Comparison of ENCODE assay signal across 8 cellular contexts in the genomic region with DNA sequence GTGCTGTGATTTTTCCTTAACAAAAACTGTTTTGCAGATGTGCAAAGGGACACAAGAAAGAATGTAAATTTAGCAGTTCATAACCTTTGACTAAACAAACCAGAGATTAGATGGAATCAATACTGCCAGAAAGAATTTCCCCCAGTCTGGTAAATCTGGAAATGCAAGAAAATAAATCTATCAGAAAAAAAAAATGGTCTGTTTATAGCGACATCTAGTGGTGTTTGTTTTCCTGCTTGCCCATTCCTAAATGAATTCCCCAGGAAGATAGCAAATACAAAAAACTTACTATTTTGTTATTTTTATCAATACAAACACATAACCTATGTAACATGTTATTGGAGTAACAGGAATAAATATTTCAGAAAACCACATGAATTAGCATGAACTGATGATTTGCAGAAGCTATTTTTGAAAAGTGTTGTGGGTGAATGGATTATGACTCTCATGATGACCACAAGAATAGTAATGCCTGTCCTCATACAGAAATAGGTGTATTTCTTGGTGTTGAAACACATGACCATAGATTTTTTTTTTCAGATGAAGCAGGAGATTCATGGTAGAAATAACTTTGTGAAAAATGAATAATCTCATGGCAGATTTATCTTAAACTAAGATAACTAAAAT.
DNase-seq lines count a peak whose midpoint lies in the region; ATAC-seq, FAIRE-seq and TF ChIP-seq lines count a peak whose summit lies in the region.

No MANE protein-coding gene starts in this region.

- H3K4me1 Mint-ChIP-seq in astrocyte (ENCODE audit: low read depth, unreplicated experiment): peaks cover 1% of the 10 kb centered on the region

- H3K4me2 ChIP-seq in KMS-11 (no peak overlapping the region), astrocyte (ENCODE audit: low read length) (no peak overlapping the region)

- H3K27me3 Mint-ChIP-seq in astrocyte (ENCODE audit: low read depth, unreplicated experiment): no peaks in the 10 kb centered on the region

- H3K4me3 Mint-ChIP-seq in astrocyte (ENCODE audit: unreplicated experiment): no peak overlapping the region

- H3K9me3 ChIP-seq in astrocyte (ENCODE audit: insufficient read depth, low read depth, low read length) (no peaks in the 10 kb centered on the region), lower lobe of right lung (no peaks in the 10 kb centered on the region)

- DNase-seq in DMS114 treated with DMSO at 0.1 percent for 48 hours (lab: John Stamatoyannopoulos, UW; ENCODE audit: unreplicated experiment) (peak; percentile 31), astrocyte (ENCODE audit: low read depth) (peak; percentile 24), lower lobe of right lung (no peak), NCI-H1048 (lab: John Stamatoyannopoulos, UW) (no peak)
- DNase-seq in activated T-cell treated with anti-CD3 and anti-CD28 coated beads, Interleukin-2, amount 50 U/mL, for 48 hours: no peak

- peaks cover 4% of the 10 kb centered on the region for H3K4me1 ChIP-seq in KMS-11 (ENCODE audit: low read depth, poor library complexity, severe bottlenecking)
- H3K4me1 ChIP-seq in astrocyte (ENCODE audit: insufficient read depth, low read length): no peaks in the 10 kb centered on the region
- H3K4me1 ChIP-seq in lower lobe of right lung: no peaks in the 10 kb centered on the region

- no peaks in the 10 kb centered on the region for H3K27me3 ChIP-seq in KMS-11 (ENCODE audit: insufficient read depth, low read depth)
- H3K27me3 ChIP-seq in astrocyte (ENCODE audit: insufficient read depth, low read length): no peaks in the 10 kb centered on the region
- H3K27me3 ChIP-seq in lower lobe of right lung (ENCODE audit: low read depth): no peaks in the 10 kb centered on the region

- ATAC-seq in lower lobe of right lung: no peak
- ATAC-seq in HG02970 (IDR thresholded peaks at IDR 0.05; ENCODE audit: low FRiP score, unreplicated experiment): no peak
- ATAC-seq in GM19467 (IDR thresholded peaks at IDR 0.05; ENCODE audit: unreplicated experiment): no peak

- H3K36me3 ChIP-seq in KMS-11 (ENCODE audit: insufficient read depth): no peaks in the 10 kb centered on the region
- H3K36me3 ChIP-seq in astrocyte (ENCODE audit: insufficient read depth, low read length): no peaks in the 10 kb centered on the region
- H3K36me3 ChIP-seq in lower lobe of right lung: no peaks in the 10 kb centered on the region

- H3K9me3 Mint-ChIP-seq in astrocyte (ENCODE audit: unreplicated experiment): no peaks in the 10 kb centered on the region

- intact Hi-C loops in lower lobe of right lung (cut with DNase I): no loop called here

- H4K20me1 ChIP-seq in KMS-11 (ENCODE audit: insufficient read depth): no peaks in the 10 kb centered on the region
- H4K20me1 ChIP-seq in astrocyte (ENCODE audit: insufficient read depth, low read length): no peaks in the 10 kb centered on the region

- no peak overlapping the region for H3K27ac ChIP-seq in KMS-11
- H3K27ac ChIP-seq in astrocyte (ENCODE audit: low read depth, low read length): no peak overlapping the region
- no peak overlapping the region for H3K27ac ChIP-seq in lower lobe of right lung

- H3K9ac ChIP-seq in KMS-11 (no peak overlapping the region), astrocyte (ENCODE audit: low read length) (no peak overlapping the region)

- peak; percentile 34 for FAIRE-seq in astrocyte (lab: Jason Lieb, UNC)

- TF ChIP-seq CTCF in KMS-11 (conservative IDR thresholded peaks at IDR 0.05; ENCODE audit: low read depth, low read length): peak; percentile 66
- TF ChIP-seq CTCF in astrocyte (IDR thresholded peaks at IDR 0.05; ENCODE audit: insufficient read depth, low read depth, low read length): peak; percentile 73
- peak; percentile 59 for TF ChIP-seq CTCF in lower lobe of right lung (IDR thresholded peaks at IDR 0.05)

- no peak overlapping the region for H3K27ac Mint-ChIP-seq in astrocyte (ENCODE audit: unreplicated experiment)

- no peaks in the 10 kb centered on the region for H3K36me3 Mint-ChIP-seq in astrocyte (ENCODE audit: low read depth, unreplicated experiment)

- H3K4me3 ChIP-seq in KMS-11 (IDR thresholded peaks at IDR 0.05; ENCODE audit: insufficient read depth, low read depth, low read length): no peak overlapping the region
- no peak overlapping the region for H3K4me3 ChIP-seq in astrocyte (ENCODE audit: insufficient read depth, low read depth, low read length)
- H3K4me3 ChIP-seq in lower lobe of right lung: no peak overlapping the region

- H2AFZ ChIP-seq in KMS-11 (ENCODE audit: low read depth): no peak overlapping the region
- H2AFZ ChIP-seq in astrocyte (ENCODE audit: low read depth, low read length): no peak overlapping the region

- H3K79me2 ChIP-seq in KMS-11 (ENCODE audit: insufficient read depth, low read depth) (no peaks in the 10 kb centered on the region), astrocyte (ENCODE audit: insufficient read depth, low read length) (no peaks in the 10 kb centered on the region)

Comparison
In these comparisons a context has a peak if more than half of its experiments do, and no peak if none do; other contexts are left out.
1. DNase-seq: peak in DMS114 treated with DMSO at 0.1 percent for 48 hours (single experiment) and astrocyte (single experiment); none in lower lobe of right lung (single experiment), activated T-cell treated with anti-CD3 and anti-CD28 coated beads, Interleukin-2, amount 50 U/mL, for 48 hours (0 of 2) and NCI-H1048 (single experiment).
2. Peak in every context shown above with its lines, with median percentiles within 50 percentile points of each other: CTCF ChIP-seq.